Comparison of ENCODE assay signal across 8 cellular contexts in genomic region chr11:110711448-110711775, GRCh38. TPM values are rescaled to one million over a fixed set of nuclear protein-coding genes. Genes with fewer than 3 reads are reported as not detected.
DNase-seq lines count a peak whose midpoint lies in the region; ATAC-seq and TF ChIP-seq lines count a peak whose summit lies in the region.

No MANE protein-coding gene starts in this region.

- CTCF ChIA-PET in activated CD8-positive, alpha-beta memory T cell treated with anti-CD3 and anti-CD28 coated beads, Interleukin-2, amount 10 ng/mL, durations not matched to agents 7 days and 5 days (lab: Charles Lee): no interaction called here

- no peak for TF ChIP-seq CTCF in ascending aorta (IDR thresholded peaks at IDR 0.05)
- TF ChIP-seq CTCF in lung (IDR thresholded peaks at IDR 0.05; ENCODE audit: control extremely low read depth, extremely low read depth): no peak

- peaks cover 20% of the 10 kb centered on the region for H3K4me1 Mint-ChIP-seq in activated CD8-positive, alpha-beta memory T cell treated with anti-CD3 and anti-CD28 coated beads, Interleukin-2, amount 10 ng/mL, durations not matched to agents 7 days and 5 days

- peak overlapping the region; percentile 58 for H3K4me3 Mint-ChIP-seq in activated CD8-positive, alpha-beta memory T cell treated with anti-CD3 and anti-CD28 coated beads, Interleukin-2, amount 10 ng/mL, durations not matched to agents 7 days and 5 days

- H3K36me3 Mint-ChIP-seq in activated CD8-positive, alpha-beta memory T cell treated with anti-CD3 and anti-CD28 coated beads, Interleukin-2, amount 10 ng/mL, durations not matched to agents 7 days and 5 days: no peaks in the 10 kb centered on the region

- H3K4me1 ChIP-seq in ascending aorta (peaks cover 0 to 4% of the 10 kb centered on the region in 2 donors), lung (ENCODE audit: control insufficient read depth in 2 of 2, insufficient read depth in 2 of 2, low read length in 2 of 2) (peaks cover 0 to 3% of the 10 kb centered on the region in 2 donors), thymus (ENCODE audit: control insufficient read depth, insufficient read depth, low read length) (peaks cover 6% of the 10 kb centered on the region)

- H3K36me3 ChIP-seq in ascending aorta (no peaks in the 10 kb centered on the region), lung (ENCODE audit: control insufficient read depth in 2 of 2, insufficient read depth in 2 of 2, low read length in 2 of 2) (no peaks in the 10 kb centered on the region), thymus (ENCODE audit: control insufficient read depth, insufficient read depth) (no peaks in the 10 kb centered on the region)

- H3K27me3 ChIP-seq in ascending aorta: no peaks in the 10 kb centered on the region
- no peaks in the 10 kb centered on the region for H3K27me3 ChIP-seq in lung (ENCODE audit: control insufficient read depth, insufficient read depth)
- H3K27me3 ChIP-seq in thymus (ENCODE audit: control insufficient read depth, insufficient read depth): peaks cover 42% of the 10 kb centered on the region

- 0 to 1% methylated on average over 24 of the region's 24 CpGs for WGBS in lung, 2 donors
- WGBS in thymus: 2% methylated on average over 24 of the region's 24 CpGs

- ATAC-seq in activated CD8-positive, alpha-beta memory T cell treated with anti-CD3 and anti-CD28 coated beads, Interleukin-2, amount 10 ng/mL, durations not matched to agents 7 days and 5 days: no peak
- no peak for ATAC-seq in lung (ENCODE audit: insufficient read depth, low FRiP score)

- DNase-seq in activated CD8-positive, alpha-beta memory T cell treated with anti-CD3 and anti-CD28 coated beads, Interleukin-2, amount 10 ng/mL, durations not matched to agents 7 days and 5 days: no peak
- no peak for DNase-seq in activated CD8-positive, alpha-beta memory T cell treated with anti-CD3 and anti-CD28 coated beads, Interleukin-2, amount 50 U/mL, for 48 hours
- DNase-seq in ascending aorta (ENCODE audit: low spot score in 2 of 2): no peak
- DNase-seq in lung (ENCODE audit: low spot score): no peak
- DNase-seq in NCI-H748 (lab: John Stamatoyannopoulos, UW; ENCODE audit: unreplicated experiment): no peak
- no peak for DNase-seq in NOMO-1 (lab: John Stamatoyannopoulos, UW; ENCODE audit: unreplicated experiment in 2 of 2)
- no peak for DNase-seq in NCI-H2196 (lab: John Stamatoyannopoulos, UW; ENCODE audit: unreplicated experiment)

- H3K27ac Mint-ChIP-seq in activated CD8-positive, alpha-beta memory T cell treated with anti-CD3 and anti-CD28 coated beads, Interleukin-2, amount 10 ng/mL, durations not matched to agents 7 days and 5 days: no peak overlapping the region

- peak overlapping the region; percentile 72 to 80 for H3K27ac ChIP-seq in ascending aorta
- H3K27ac ChIP-seq in lung (ENCODE audit: low read depth in 1 of 2, low read length in 1 of 2): peak overlapping the region in 1 of 2 donors; percentile 83
- no peak overlapping the region for H3K27ac ChIP-seq in thymus (ENCODE audit: low read depth)

- H3K27me3 Mint-ChIP-seq in activated CD8-positive, alpha-beta memory T cell treated with anti-CD3 and anti-CD28 coated beads, Interleukin-2, amount 10 ng/mL, durations not matched to agents 7 days and 5 days: peaks cover 65% of the 10 kb centered on the region

- intact Hi-C loops in ascending aorta (cut with DNase I): loop anchor here (5.0 to 10.0 kb wide), 3 partner anchors 274 to 521 kb away; partner anchors contain the start of gene RDX

- H3K9me3 ChIP-seq in ascending aorta (no peaks in the 10 kb centered on the region), lung (ENCODE audit: control insufficient read depth in 2 of 2, insufficient read depth in 1 of 2, low read length in 1 of 2) (peaks cover 0 to 7% of the 10 kb centered on the region in 2 donors), thymus (ENCODE audit: control insufficient read depth) (peaks cover 1% of the 10 kb centered on the region)

- peak overlapping the region; percentile 70 to 87 for H3K4me3 ChIP-seq in ascending aorta
- peak overlapping the region; percentile 71 for H3K4me3 ChIP-seq in lung
- H3K4me3 ChIP-seq in thymus (ENCODE audit: low read length): peak overlapping the region; percentile 49

- H3K9me3 Mint-ChIP-seq in activated CD8-positive, alpha-beta memory T cell treated with anti-CD3 and anti-CD28 coated beads, Interleukin-2, amount 10 ng/mL, durations not matched to agents 7 days and 5 days (ENCODE audit: low read depth): no peaks in the 10 kb centered on the region

RNA-seq across cellular contexts. Expression of gene ARHGAP20, which starts 0.8 kb away (rescaled TPM):
- total RNA-seq in activated CD8-positive, alpha-beta memory T cell treated with anti-CD3 and anti-CD28 coated beads, Interleukin-2, amount 10 ng/mL, durations not matched to agents 7 days and 5 days: under 1 TPM; 0.02 to 0.18 TPM
- 4.9 TPM for total RNA-seq in ascending aorta
- 10 to 100 TPM in 1 of 2 donors, 1 to 10 TPM in 1; 5.2 to 20.9 TPM for total RNA-seq in lung
- polyA plus RNA-seq in lung: under 1 TPM; 0.67 to 0.72 TPM
- polyA plus RNA-seq in thymus: 1.3 TPM
